Comparison of ENCODE assay signal across 1 cellular context in the genomic region with DNA sequence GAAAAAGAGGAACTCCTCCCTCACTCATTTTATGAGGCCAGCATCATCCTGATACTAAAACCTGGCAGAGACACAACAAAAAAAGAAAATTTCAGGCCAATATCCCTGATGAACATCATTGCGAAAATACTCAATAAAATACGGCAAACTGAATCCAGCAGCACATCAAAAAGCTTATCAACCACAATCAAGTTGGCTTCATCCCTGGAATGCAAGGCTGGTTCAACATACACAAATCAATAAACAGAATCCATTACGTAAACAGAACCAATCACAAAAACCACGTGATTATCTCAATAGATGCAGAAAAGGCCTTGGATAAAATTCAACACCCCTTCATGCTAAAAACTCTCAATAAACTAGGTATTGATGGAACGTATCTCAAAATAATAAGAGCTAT. TPM values are rescaled to one million over a fixed set of nuclear protein-coding genes. Genes with fewer than 3 reads are reported as not detected.
"Had no signal": no experiment of that assay in that cellular context is flagged by ENCODE, and none has a peak within 500 bp of the region (broad histone marks: within the 10 kb centered on the region; RNA-seq: fewer than 3 reads in every experiment).

No MANE protein-coding gene starts in this region.

RNA-seq across cellular contexts. Expression of gene SELL, which starts 1.7 kb away (rescaled TPM):
- total RNA-seq: vagina had no signal
